12 cellular contexts compared by ENCODE assay signal in the genomic region with DNA sequence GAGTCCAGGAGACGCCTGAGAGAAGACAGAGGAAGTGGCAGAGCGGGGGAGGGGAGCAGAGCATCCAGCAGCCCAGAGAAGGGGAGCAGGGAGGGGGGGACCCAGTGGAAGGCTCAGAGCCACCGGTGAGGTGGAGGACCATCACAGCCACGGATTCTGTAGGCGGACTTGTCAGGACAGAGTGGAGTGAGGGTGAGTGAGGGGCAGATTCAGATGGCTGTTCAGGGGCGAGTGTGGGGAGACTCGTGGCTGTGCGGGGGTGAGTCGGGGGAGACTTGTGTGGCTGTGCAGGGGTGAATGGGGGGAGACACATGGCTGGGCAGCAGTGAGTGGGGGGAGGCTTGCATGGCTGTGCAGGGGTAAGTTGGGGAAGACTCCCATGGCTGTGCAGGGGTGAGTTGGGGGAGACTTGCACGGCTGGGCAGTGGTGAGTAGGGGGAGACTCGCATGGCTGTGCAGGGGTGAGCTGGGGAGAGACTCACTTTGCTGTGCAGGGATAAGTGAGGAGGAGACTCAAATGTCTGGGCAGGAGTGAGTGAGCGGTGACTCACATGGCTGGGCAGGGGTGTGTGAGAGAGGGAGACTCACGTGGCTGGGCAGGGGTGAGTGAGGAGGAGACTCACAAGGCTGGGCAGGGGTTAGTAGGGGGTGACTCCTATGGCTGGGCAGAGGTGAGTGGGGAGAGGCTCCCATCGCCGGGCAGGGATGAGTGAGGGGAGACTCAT. TPM values are rescaled to one million over a fixed set of nuclear protein-coding genes. Genes with fewer than 3 reads are reported as not detected.
DNase-seq lines count a peak whose midpoint lies in the region; ATAC-seq and TF ChIP-seq lines count a peak whose summit lies in the region.
"Had no signal": no experiment of that assay in that cellular context is flagged by ENCODE, and none has a peak within 500 bp of the region (broad histone marks: within the 10 kb centered on the region; RNA-seq: fewer than 3 reads in every experiment).

No MANE protein-coding gene starts in this region.

- DNase-seq in activated naive CD4-positive, alpha-beta T cell treated with anti-CD3 and anti-CD28 coated beads for 36 hours, result peak; percentile 65
- DNase-seq in activated naive CD4-positive, alpha-beta T cell treated with Interleukin-2 at 50 U/mL for 16 hours, result no peak
- DNase-seq in activated CD8-positive, alpha-beta T cell treated with anti-CD3 and anti-CD28 coated beads, Interleukin-2, amount 10 ng/mL, durations not matched to agents 7 days and 5 days, result peak; percentile 62
- DNase-seq in upper lobe of right lung (peak; percentile 54), testis (no peak), activated gamma-delta T cell treated with Interleukin-2 at 50 U/mL for 16 hours (no peak)
- DNase-seq: BE2C, NCI-H226, SIG-M5 had no signal

- ATAC-seq in activated CD8-positive, alpha-beta T cell treated with anti-CD3 and anti-CD28 coated beads, Interleukin-2, amount 10 ng/mL, durations not matched to agents 7 days and 5 days, result peak; percentile 33
- ATAC-seq in upper lobe of right lung, result peak; percentile 2
- ATAC-seq in GM19455 (IDR thresholded peaks at IDR 0.05; ENCODE audit: unreplicated experiment), result no peak

- peak overlapping the region; percentile 12 for H3K27ac ChIP-seq in layer of hippocampus (ENCODE audit: low read depth, low read length)
- H3K27ac ChIP-seq in upper lobe of right lung, result no peak overlapping the region
- H3K27ac ChIP-seq in testis, result no peak overlapping the region
- H3K27ac ChIP-seq: skin epidermis had no signal

- POLR2A ChIA-PET in activated CD8-positive, alpha-beta T cell treated with anti-CD3 and anti-CD28 coated beads, Interleukin-2, amount 10 ng/mL, durations not matched to agents 7 days and 5 days (lab: Charles Lee), result no interaction called here

- H3K9me3 ChIP-seq in upper lobe of right lung, result no peaks in the 10 kb centered on the region
- H3K9me3 ChIP-seq in testis, result no peaks in the 10 kb centered on the region
- H3K9me3 ChIP-seq: BE2C had no signal

- peaks cover 1% of the 10 kb centered on the region for H3K27me3 Mint-ChIP-seq in activated naive CD4-positive, alpha-beta T cell treated with anti-CD3 and anti-CD28 coated beads for 36 hours (ENCODE audit: low read depth)
- no peaks in the 10 kb centered on the region for H3K27me3 Mint-ChIP-seq in activated CD8-positive, alpha-beta T cell treated with anti-CD3 and anti-CD28 coated beads, Interleukin-2, amount 10 ng/mL, durations not matched to agents 7 days and 5 days (ENCODE audit: low read depth)

- H3K9me3 Mint-ChIP-seq in activated naive CD4-positive, alpha-beta T cell treated with anti-CD3 and anti-CD28 coated beads for 36 hours, result no peaks in the 10 kb centered on the region
- no peaks in the 10 kb centered on the region for H3K9me3 Mint-ChIP-seq in activated CD8-positive, alpha-beta T cell treated with anti-CD3 and anti-CD28 coated beads, Interleukin-2, amount 10 ng/mL, durations not matched to agents 7 days and 5 days (ENCODE audit: insufficient read depth)

- no peaks in the 10 kb centered on the region for H3K36me3 Mint-ChIP-seq in activated naive CD4-positive, alpha-beta T cell treated with anti-CD3 and anti-CD28 coated beads for 36 hours (ENCODE audit: low read depth)
- H3K36me3 Mint-ChIP-seq in activated CD8-positive, alpha-beta T cell treated with anti-CD3 and anti-CD28 coated beads, Interleukin-2, amount 10 ng/mL, durations not matched to agents 7 days and 5 days (ENCODE audit: low read depth), result no peaks in the 10 kb centered on the region

- CTCF ChIA-PET in activated naive CD4-positive, alpha-beta T cell treated with anti-CD3 and anti-CD28 coated beads for 36 hours (lab: Charles Lee), result interaction anchor here (7.4 kb wide), 1 partner anchor 98 kb away, joined by 110 read pairs; no protein-coding TSS in a partner anchor
- CTCF ChIA-PET in activated CD8-positive, alpha-beta T cell treated with anti-CD3 and anti-CD28 coated beads, Interleukin-2, amount 10 ng/mL, durations not matched to agents 7 days and 5 days (lab: Charles Lee), result interaction anchor here (2.5 kb wide), 1 partner anchor 30 kb away, joined by 14 read pairs; no protein-coding TSS in a partner anchor

- no peak for TF ChIP-seq POLR2A in testis (IDR thresholded peaks at IDR 0.05)

- no peak for TF ChIP-seq CTCF in upper lobe of right lung (IDR thresholded peaks at IDR 0.05)
- no peak for TF ChIP-seq CTCF in testis (IDR thresholded peaks at IDR 0.05)

- H3K36me3 ChIP-seq in upper lobe of right lung (no peaks in the 10 kb centered on the region), testis (ENCODE audit: low read depth, missing control alignments) (no peaks in the 10 kb centered on the region)
- H3K36me3 ChIP-seq: BE2C had no signal

- no peaks in the 10 kb centered on the region for H3K27me3 ChIP-seq in layer of hippocampus (ENCODE audit: control insufficient read depth, insufficient read depth, low read length)
- no peaks in the 10 kb centered on the region for H3K27me3 ChIP-seq in upper lobe of right lung
- no peaks in the 10 kb centered on the region for H3K27me3 ChIP-seq in testis
- H3K27me3 ChIP-seq: BE2C had no signal

- no peaks in the 10 kb centered on the region for H3K4me1 ChIP-seq in upper lobe of right lung
- no peaks in the 10 kb centered on the region for H3K4me1 ChIP-seq in testis

- peaks cover 36% of the 10 kb centered on the region for H3K4me1 Mint-ChIP-seq in activated naive CD4-positive, alpha-beta T cell treated with anti-CD3 and anti-CD28 coated beads for 36 hours (ENCODE audit: low read depth)
- peaks cover 40% of the 10 kb centered on the region for H3K4me1 Mint-ChIP-seq in activated CD8-positive, alpha-beta T cell treated with anti-CD3 and anti-CD28 coated beads, Interleukin-2, amount 10 ng/mL, durations not matched to agents 7 days and 5 days (ENCODE audit: low read depth)

- H3K27ac Mint-ChIP-seq in activated naive CD4-positive, alpha-beta T cell treated with anti-CD3 and anti-CD28 coated beads for 36 hours, result no peak overlapping the region
- peak overlapping the region; percentile 65 for H3K27ac Mint-ChIP-seq in activated CD8-positive, alpha-beta T cell treated with anti-CD3 and anti-CD28 coated beads, Interleukin-2, amount 10 ng/mL, durations not matched to agents 7 days and 5 days

- H3K4me3 Mint-ChIP-seq in activated naive CD4-positive, alpha-beta T cell treated with anti-CD3 and anti-CD28 coated beads for 36 hours, result no peak overlapping the region
- no peak overlapping the region for H3K4me3 Mint-ChIP-seq in activated CD8-positive, alpha-beta T cell treated with anti-CD3 and anti-CD28 coated beads, Interleukin-2, amount 10 ng/mL, durations not matched to agents 7 days and 5 days

- 56 to 59% methylated on average over 14 to 15 of the region's 15 CpGs for WGBS in testis, 2 donors

- H3K4me3 ChIP-seq in upper lobe of right lung (no peak overlapping the region), testis (no peak overlapping the region)
- H3K4me3 ChIP-seq: skin epidermis had no signal

- intact Hi-C loops in activated naive CD4-positive, alpha-beta T cell treated with anti-CD3 and anti-CD28 coated beads for 36 hours (cut with micrococcal nuclease), result loop anchor here (5.0 kb wide), 1 partner anchor 290 kb away; no protein-coding TSS in a partner anchor
- intact Hi-C loops in upper lobe of right lung (cut with DNase I), result loop anchor here (10.0 kb wide), 1 partner anchor 103 kb away; no protein-coding TSS in a partner anchor
- intact Hi-C loops in testis (cut with DNase I; ENCODE audit: low total_unique reads), result no loop called here

RNA-seq across cellular contexts. Expression of a gene that starts 56.8 kb away (rescaled TPM):
- total RNA-seq in activated naive CD4-positive, alpha-beta T cell treated with anti-CD3 and anti-CD28 coated beads for 36 hours, result 10 to 100 TPM; 27.8 to 28.7 TPM
- 1 to 10 TPM; 6.7 to 8.0 TPM for total RNA-seq in activated CD8-positive, alpha-beta T cell treated with anti-CD3 and anti-CD28 coated beads, Interleukin-2, amount 10 ng/mL, durations not matched to agents 7 days and 5 days
- total RNA-seq in upper lobe of right lung (62.6 TPM), testis (1 to 10 TPM; 4.6 to 5.9 TPM)
- polyA plus RNA-seq in testis (ENCODE audit: insufficient read depth, low read depth, low replicate concordance), result 5.1 TPM

Comparison
In these comparisons a context has a peak if more than half of its experiments do, and no peak if none do; other contexts are left out.
1. DNase-seq: peak in activated naive CD4-positive, alpha-beta T cell treated with anti-CD3 and anti-CD28 coated beads for 36 hours (single experiment), activated CD8-positive, alpha-beta T cell treated with anti-CD3 and anti-CD28 coated beads, Interleukin-2, amount 10 ng/mL, durations not matched to agents 7 days and 5 days (single experiment) and upper lobe of right lung (single experiment); none in activated naive CD4-positive, alpha-beta T cell treated with Interleukin-2 at 50 U/mL for 16 hours (single experiment), testis (single experiment) and activated gamma-delta T cell treated with Interleukin-2 at 50 U/mL for 16 hours (single experiment).